19 cellular contexts compared by ENCODE assay signal in the genomic region with DNA sequence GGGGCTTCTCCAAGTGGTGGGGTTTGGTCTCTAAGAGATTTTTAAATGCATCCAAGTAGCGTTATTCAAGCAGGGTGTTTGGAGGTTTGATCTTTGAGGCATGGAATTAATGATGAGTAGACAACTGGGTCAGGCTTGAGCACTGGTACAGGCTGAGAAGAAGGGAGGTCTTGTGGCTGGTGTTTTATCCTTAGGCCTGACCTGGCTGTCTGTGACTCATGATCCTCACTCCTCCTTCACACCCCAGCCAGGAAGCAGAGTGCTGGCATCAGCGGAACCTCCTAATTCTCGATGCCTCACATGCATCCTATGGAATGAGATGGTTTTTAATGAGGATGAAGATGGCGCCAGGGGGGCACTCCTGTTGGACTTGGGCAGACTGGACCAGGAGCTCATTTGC. TPM values are rescaled to one million over a fixed set of nuclear protein-coding genes. Genes with fewer than 3 reads are reported as not detected.
A peak's percentile ranks its signal among the peaks of the same experiment; 100 is the strongest.
DNase-seq lines count a peak whose midpoint lies in the region; ATAC-seq and TF ChIP-seq lines count a peak whose summit lies in the region.
"Had no signal": no experiment of that assay in that cellular context is flagged by ENCODE, and none has a peak within 500 bp of the region (broad histone marks: within the 10 kb centered on the region; RNA-seq: fewer than 3 reads in every experiment).

No MANE protein-coding gene starts in this region.

- H3K9me3 Mint-ChIP-seq in CD14-positive monocyte (peaks cover 0 to 17% (median 4%) of the 10 kb centered on the region in 7 donors), brain (peaks cover 0 to 7% (median 4%) of the 10 kb centered on the region in 5 experiments)
- H3K9me3 Mint-ChIP-seq: GM23338 had no signal

- no peak for ATAC-seq in HG03469 (IDR thresholded peaks at IDR 0.05; ENCODE audit: unreplicated experiment)
- ATAC-seq: GM12878, GM23338, Panc1 had no signal

- H3K4me3 Mint-ChIP-seq in CD14-positive monocyte = peak overlapping the region in 1 of 2 donors; percentile 56
- H3K4me3 Mint-ChIP-seq in brain = peak overlapping the region in 3 of 5 experiments; percentile 19 to 87 (median 86)
- H3K4me3 Mint-ChIP-seq: B cell, GM23338 had no signal

- H3K9me3 ChIP-seq in osteoblast (ENCODE audit: low read depth, low read length) = no peaks in the 10 kb centered on the region

- DNase-seq in CD14-positive monocyte (ENCODE audit: low spot score) = peak; percentile 38
- peak; percentile 39 for DNase-seq in HT1080 (ENCODE audit: low read depth)
- peak; percentile 27 for DNase-seq in osteoblast (ENCODE audit: insufficient read length, low spot score, missing footprints)
- no peak for DNase-seq in activated CD4-positive, alpha-beta T cell treated with anti-CD3 and anti-CD28 coated beads, Interleukin-2, amount 50 U/mL, for 48 hours
- DNase-seq in activated CD8-positive, alpha-beta memory T cell treated with anti-CD3 and anti-CD28 coated beads for 24 hours = no peak
- DNase-seq: DND-41, GDM1, KG1, NCI-H1048, NCI-H1436 treated with DMSO at 0.1 percent for 48 hours, NCI-H2081, Right ventricle myocardium superior had no signal

- H3K79me2 ChIP-seq in osteoblast (ENCODE audit: insufficient read depth, low read length) = no peaks in the 10 kb centered on the region

- H3K4me1 ChIP-seq in osteoblast (ENCODE audit: insufficient read depth, low read length) = no peaks in the 10 kb centered on the region

- intact Hi-C loops in CD14-positive monocyte (cut with micrococcal nuclease) = no loop called here

- H3K4me1 Mint-ChIP-seq in CD14-positive monocyte (peaks cover 15% of the 10 kb centered on the region), brain (peaks cover 35% of the 10 kb centered on the region)

- H3K4me2 ChIP-seq in osteoblast (ENCODE audit: insufficient read depth, low read length) = no peak overlapping the region
- H3K4me2 ChIP-seq: GM23338 had no signal

- H3K27me3 ChIP-seq in osteoblast (ENCODE audit: insufficient read depth, low read length) = peaks cover 47% of the 10 kb centered on the region

- no peak overlapping the region for H3K4me3 ChIP-seq in osteoblast (ENCODE audit: insufficient read depth, low read length)
- H3K4me3 ChIP-seq: GM12878, GM23338, SK-N-MC had no signal

- H3K27me3 Mint-ChIP-seq in CD14-positive monocyte (ENCODE audit: low read depth in 3 of 3) (peaks cover 42 to 60% (median 44%) of the 10 kb centered on the region in 3 donors), brain (peaks cover 66% of the 10 kb centered on the region)

- no peak overlapping the region for H3K27ac ChIP-seq in osteoblast (ENCODE audit: low read depth, low read length)
- H3K27ac ChIP-seq: SK-N-MC had no signal

- H3K27ac Mint-ChIP-seq in CD14-positive monocyte (no peak overlapping the region), brain (peak overlapping the region in 3 of 5 experiments; percentile 27 to 48 (median 43))
- H3K27ac Mint-ChIP-seq: B cell, GM23338 had no signal

- no peak for TF ChIP-seq CTCF in CD14-positive monocyte (IDR thresholded peaks at IDR 0.05)
- TF ChIP-seq CTCF in brain (conservative IDR thresholded peaks at IDR 0.05) = no peak
- TF ChIP-seq CTCF in osteoblast (IDR thresholded peaks at IDR 0.05; ENCODE audit: extremely low read depth, low read depth, low read length) = no peak

- H4K20me1 ChIP-seq in osteoblast (ENCODE audit: insufficient read depth, low read length) = peaks cover 3% of the 10 kb centered on the region

- no peaks in the 10 kb centered on the region for H3K36me3 ChIP-seq in osteoblast (ENCODE audit: insufficient read depth, low read length)

- H2AFZ ChIP-seq in osteoblast (ENCODE audit: low read length) = no peak overlapping the region
- H2AFZ ChIP-seq: GM23338 had no signal

- peaks cover 0 to 1% of the 10 kb centered on the region in 2 donors for H3K36me3 Mint-ChIP-seq in CD14-positive monocyte
- H3K36me3 Mint-ChIP-seq in brain = no peaks in the 10 kb centered on the region

RNA-seq across cellular contexts. Expression of gene GOLGA7B, which starts 3.4 kb away (rescaled TPM):
- polyA plus RNA-seq in CD14-positive monocyte (not detected), brain (ENCODE audit: insufficient read depth, low read depth, low replicate concordance) (10.7 TPM)
- total RNA-seq in HT1080 (2014; rRNA removed; shearing (Covaris generic)) = 0.33 and 0.39 TPM in 2 replicates
- polyA plus RNA-seq in HT1080 (2015; cell fraction: cytosol; rRNA removed) = 0.32 and 0.41 TPM in 2 replicates
- polyA plus RNA-seq in HT1080 (2015; cell fraction: nucleus; rRNA removed) = 0.19 and 0.55 TPM in 2 replicates
- under 0.01 TPM in 1 of 2 replicates, not detected in the other for total RNA-seq in osteoblast
- total RNA-seq: B cell, GM12878 had no signal

Comparison
In these comparisons a context has a peak if more than half of its experiments do, and no peak if none do; other contexts are left out.
1. DNase-seq: peak in CD14-positive monocyte (single experiment), HT1080 (single experiment) and osteoblast (single experiment); none in activated CD4-positive, alpha-beta T cell treated with anti-CD3 and anti-CD28 coated beads, Interleukin-2, amount 50 U/mL, for 48 hours (0 of 2) and activated CD8-positive, alpha-beta memory T cell treated with anti-CD3 and anti-CD28 coated beads for 24 hours (single experiment).
2. H3K27ac Mint-ChIP-seq: peak in brain (3 of 5); none in CD14-positive monocyte (0 of 7).